Comparison of ENCODE assay signal across 1 cellular context in the genomic region with DNA sequence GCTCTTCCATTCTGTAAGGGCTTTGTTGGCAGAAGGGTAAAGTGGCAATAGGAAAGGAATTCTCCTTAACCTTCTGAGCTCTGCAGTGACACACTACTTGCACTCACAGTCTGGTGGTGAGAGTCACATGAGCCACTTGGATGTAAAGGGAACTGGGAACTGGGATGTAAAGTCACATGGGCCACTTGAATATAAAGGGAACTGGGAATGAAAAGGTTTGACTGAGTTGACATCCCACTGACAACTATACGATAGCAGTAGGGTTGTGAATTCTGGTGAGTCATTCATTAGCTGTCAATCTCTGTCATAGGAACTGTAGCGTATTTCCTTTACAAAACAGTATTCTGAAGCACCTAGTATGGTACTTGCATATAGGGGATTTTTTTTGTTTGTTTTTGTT.
TF ChIP-seq lines count a peak whose summit lies in the region.

No MANE protein-coding gene starts in this region.

TF ChIP-seq in GM12878, 131 proteins besides CTCF, POLR2A, EP300 and RAD21 (continued from another document):
- TF ChIP-seq TAF1 (IDR thresholded peaks at IDR 0.05; ENCODE audit: borderline replicate concordance, low read depth, low read length) = no peak
- no peak for TF ChIP-seq RB1 (IDR thresholded peaks at IDR 0.05; ENCODE audit: borderline replicate concordance)
- TF ChIP-seq, protein P1, sequence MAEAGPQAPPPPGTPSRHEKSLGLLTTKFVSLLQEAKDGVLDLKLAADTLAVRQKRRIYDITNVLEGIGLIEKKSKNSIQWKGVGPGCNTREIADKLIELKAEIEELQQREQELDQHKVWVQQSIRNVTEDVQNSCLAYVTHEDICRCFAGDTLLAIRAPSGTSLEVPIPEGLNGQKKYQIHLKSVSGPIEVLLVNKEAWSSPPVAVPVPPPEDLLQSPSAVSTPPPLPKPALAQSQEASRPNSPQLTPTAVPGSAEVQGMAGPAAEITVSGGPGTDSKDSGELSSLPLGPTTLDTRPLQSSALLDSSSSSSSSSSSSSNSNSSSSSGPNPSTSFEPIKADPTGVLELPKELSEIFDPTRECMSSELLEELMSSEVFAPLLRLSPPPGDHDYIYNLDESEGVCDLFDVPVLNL (IDR thresholded peaks at IDR 0.05; ENCODE audit: low read depth, low read length) = no peak
- TF ChIP-seq, protein P2, sequence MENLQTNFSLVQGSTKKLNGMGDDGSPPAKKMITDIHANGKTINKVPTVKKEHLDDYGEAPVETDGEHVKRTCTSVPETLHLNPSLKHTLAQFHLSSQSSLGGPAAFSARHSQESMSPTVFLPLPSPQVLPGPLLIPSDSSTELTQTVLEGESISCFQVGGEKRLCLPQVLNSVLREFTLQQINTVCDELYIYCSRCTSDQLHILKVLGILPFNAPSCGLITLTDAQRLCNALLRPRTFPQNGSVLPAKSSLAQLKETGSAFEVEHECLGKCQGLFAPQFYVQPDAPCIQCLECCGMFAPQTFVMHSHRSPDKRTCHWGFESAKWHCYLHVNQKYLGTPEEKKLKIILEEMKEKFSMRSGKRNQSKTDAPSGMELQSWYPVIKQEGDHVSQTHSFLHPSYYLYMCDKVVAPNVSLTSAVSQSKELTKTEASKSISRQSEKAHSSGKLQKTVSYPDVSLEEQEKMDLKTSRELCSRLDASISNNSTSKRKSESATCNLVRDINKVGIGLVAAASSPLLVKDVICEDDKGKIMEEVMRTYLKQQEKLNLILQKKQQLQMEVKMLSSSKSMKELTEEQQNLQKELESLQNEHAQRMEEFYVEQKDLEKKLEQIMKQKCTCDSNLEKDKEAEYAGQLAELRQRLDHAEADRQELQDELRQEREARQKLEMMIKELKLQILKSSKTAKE (IDR thresholded peaks at IDR 0.05; ENCODE audit: low read depth, poor library complexity, severe bottlenecking) = no peak
- TF ChIP-seq EGR1 (IDR thresholded peaks at IDR 0.05; ENCODE audit: borderline replicate concordance in 1 of 2, low read depth in 2 of 2, low read length in 2 of 2) = no peak
- TF ChIP-seq SPI1 (IDR thresholded peaks at IDR 0.05; ENCODE audit: borderline replicate concordance, insufficient read depth, low read depth, low read length) = peak; percentile 55; the same call in 1 of the 2 replicates
- TF ChIP-seq, protein P3, sequence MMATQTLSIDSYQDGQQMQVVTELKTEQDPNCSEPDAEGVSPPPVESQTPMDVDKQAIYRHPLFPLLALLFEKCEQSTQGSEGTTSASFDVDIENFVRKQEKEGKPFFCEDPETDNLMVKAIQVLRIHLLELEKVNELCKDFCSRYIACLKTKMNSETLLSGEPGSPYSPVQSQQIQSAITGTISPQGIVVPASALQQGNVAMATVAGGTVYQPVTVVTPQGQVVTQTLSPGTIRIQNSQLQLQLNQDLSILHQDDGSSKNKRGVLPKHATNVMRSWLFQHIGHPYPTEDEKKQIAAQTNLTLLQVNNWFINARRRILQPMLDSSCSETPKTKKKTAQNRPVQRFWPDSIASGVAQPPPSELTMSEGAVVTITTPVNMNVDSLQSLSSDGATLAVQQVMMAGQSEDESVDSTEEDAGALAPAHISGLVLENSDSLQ (IDR thresholded peaks at IDR 0.05) = peak; percentile 83
- TF ChIP-seq TARDBP (IDR thresholded peaks at IDR 0.05; ENCODE audit: borderline replicate concordance) = no peak
TF ChIP-seq in GM12878: peak in this region for 2.
